In the genomic region with DNA sequence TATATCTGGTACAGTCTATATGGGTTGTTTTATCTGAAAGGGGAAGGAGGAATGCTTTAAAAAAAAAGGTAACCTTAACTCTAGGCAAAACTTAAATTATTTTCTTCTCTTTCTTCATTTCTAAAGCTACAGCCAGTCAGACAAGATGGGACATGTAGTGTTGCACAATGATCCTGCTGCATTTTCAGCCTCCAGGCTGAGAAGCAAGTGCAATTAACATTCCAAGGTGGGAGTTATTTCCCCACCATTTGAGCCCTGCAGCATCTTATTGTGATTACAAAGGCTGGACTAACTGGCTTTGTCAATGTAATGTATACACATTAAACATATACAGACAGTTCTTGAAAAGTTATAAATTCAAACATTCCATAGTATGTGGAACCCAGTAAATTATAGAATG, we compare ENCODE assay signal across 15 cellular contexts. TPM values are rescaled to one million over a fixed set of nuclear protein-coding genes. Genes with fewer than 3 reads are reported as not detected.
A peak's percentile ranks its signal among the peaks of the same experiment; 100 is the strongest.
DNase-seq lines count a peak whose midpoint lies in the region; ATAC-seq and TF ChIP-seq lines count a peak whose summit lies in the region.
"Had no signal": no experiment of that assay in that cellular context is flagged by ENCODE, and none has a peak within 500 bp of the region (broad histone marks: within the 10 kb centered on the region; RNA-seq: fewer than 3 reads in every experiment).

No MANE protein-coding gene starts in this region.

- no peak overlapping the region for H3K4me3 Mint-ChIP-seq in neural progenitor cell
- H3K4me3 Mint-ChIP-seq: activated CD4-positive, alpha-beta T cell treated with anti-CD3 and anti-CD28 coated beads, Interleukin-2, amount 10 ng/mL, durations not matched to agents 7 days and 5 days; activated T-helper 1 cell treated with anti-CD3 and anti-CD28 coated beads, Interleukin-12 subunit alpha, Interleukin-12 subunit beta, Interleukin-2, Interleukin-4 antibody, amounts not matched to agents 30 ng/mL and 10 ng/mL and 1 ng/mL, durations not matched to agents 14 hours and 24 hours and 36 hours; nephron progenitor cell had no signal

- H3K27ac ChIP-seq in neural progenitor cell: no peak overlapping the region

- ATAC-seq in GM21390 (IDR thresholded peaks at IDR 0.05; ENCODE audit: unreplicated experiment): no peak
- ATAC-seq in GM21529 (IDR thresholded peaks at IDR 0.05; ENCODE audit: unreplicated experiment): no peak
- ATAC-seq: left ventricle myocardium superior had no signal

- H3K9ac ChIP-seq in neural progenitor cell: no peak overlapping the region

- TF ChIP-seq CTCF in choroid plexus epithelial cell (conservative IDR thresholded peaks at IDR 0.05; ENCODE audit: low read depth, low read length) (no peak), neural progenitor cell (IDR thresholded peaks at IDR 0.05) (no peak)

- H3K79me2 ChIP-seq in neural progenitor cell (ENCODE audit: low read depth): no peaks in the 10 kb centered on the region

- H3K4me3 ChIP-seq in choroid plexus epithelial cell (ENCODE audit: low read depth, low read length) (no peak overlapping the region), neural progenitor cell (no peak overlapping the region)
- H3K4me3 ChIP-seq: skin epidermis had no signal

- peaks cover 12% of the 10 kb centered on the region for H3F3A ChIP-seq in neural progenitor cell (ENCODE audit: low read depth)

- DNase-seq in EL (peak; percentile 67), choroid plexus epithelial cell (ENCODE audit: low read depth) (peak; percentile 35), neural progenitor cell (ENCODE audit: low spot score) (peak; percentile 63), ACHN (no peak)
- DNase-seq: activated CD4-positive, alpha-beta T cell treated with anti-CD3 and anti-CD28 coated beads, Interleukin-2, amount 10 ng/mL, durations not matched to agents 7 days and 5 days; head of caudate nucleus; left ventricle myocardium superior; MM.1S; nephron progenitor cell; T-helper 1 cell had no signal

- H3K9me3 Mint-ChIP-seq in neural progenitor cell: no peaks in the 10 kb centered on the region
- H3K9me3 Mint-ChIP-seq: activated CD4-positive, alpha-beta T cell treated with anti-CD3 and anti-CD28 coated beads, Interleukin-2, amount 10 ng/mL, durations not matched to agents 7 days and 5 days; activated T-helper 1 cell treated with anti-CD3 and anti-CD28 coated beads, Interleukin-12 subunit alpha, Interleukin-12 subunit beta, Interleukin-2, Interleukin-4 antibody, amounts not matched to agents 30 ng/mL and 10 ng/mL and 1 ng/mL, durations not matched to agents 14 hours and 24 hours and 36 hours; nephron progenitor cell had no signal

- peaks cover 26% of the 10 kb centered on the region for H3K4me1 ChIP-seq in neural progenitor cell

- no peaks in the 10 kb centered on the region for H3K36me3 ChIP-seq in neural progenitor cell

- peaks cover 15% of the 10 kb centered on the region for H3K4me1 Mint-ChIP-seq in neural progenitor cell
- H3K4me1 Mint-ChIP-seq: activated CD4-positive, alpha-beta T cell treated with anti-CD3 and anti-CD28 coated beads, Interleukin-2, amount 10 ng/mL, durations not matched to agents 7 days and 5 days had no signal

- no peak overlapping the region for H2AFZ ChIP-seq in neural progenitor cell (replicated peaks)

- H3K36me3 Mint-ChIP-seq in neural progenitor cell: no peaks in the 10 kb centered on the region

- H3K4me2 ChIP-seq in neural progenitor cell: peak overlapping the region; percentile 27

- no peaks in the 10 kb centered on the region for H3K9me3 ChIP-seq in neural progenitor cell (ENCODE audit: low read depth)

- in situ Hi-C loops in ACHN (cut with HindIII; ENCODE audit: low pct_ligation_motif_present, low pct_unique_long_range_greater_than_20kb, low sequenced_read_pairs): no loop called here

- no peaks in the 10 kb centered on the region for H4K20me1 ChIP-seq in neural progenitor cell (ENCODE audit: low read depth)

- H3K27me3 ChIP-seq in neural progenitor cell: no peaks in the 10 kb centered on the region

- no peak for TF ChIP-seq EP300 in Ishikawa (IDR thresholded peaks at IDR 0.05; ENCODE audit: borderline replicate concordance)

- no peak overlapping the region for H3K27ac Mint-ChIP-seq in neural progenitor cell
- H3K27ac Mint-ChIP-seq: activated CD4-positive, alpha-beta T cell treated with anti-CD3 and anti-CD28 coated beads, Interleukin-2, amount 10 ng/mL, durations not matched to agents 7 days and 5 days; activated T-helper 1 cell treated with anti-CD3 and anti-CD28 coated beads, Interleukin-12 subunit alpha, Interleukin-12 subunit beta, Interleukin-2, Interleukin-4 antibody, amounts not matched to agents 30 ng/mL and 10 ng/mL and 1 ng/mL, durations not matched to agents 14 hours and 24 hours and 36 hours; nephron progenitor cell had no signal

- no peaks in the 10 kb centered on the region for H3K27me3 Mint-ChIP-seq in neural progenitor cell (ENCODE audit: insufficient read depth, low read depth)

- no peak for TF ChIP-seq RAD21 in Ishikawa (IDR thresholded peaks at IDR 0.05; ENCODE audit: low read depth)

TF ChIP-seq in Ishikawa, 13 proteins besides CTCF, POLR2A, EP300 and RAD21:
- peak; percentile 66 for TF ChIP-seq TEAD4 (IDR thresholded peaks at IDR 0.05)
- TF ChIP-seq, protein P1, sequence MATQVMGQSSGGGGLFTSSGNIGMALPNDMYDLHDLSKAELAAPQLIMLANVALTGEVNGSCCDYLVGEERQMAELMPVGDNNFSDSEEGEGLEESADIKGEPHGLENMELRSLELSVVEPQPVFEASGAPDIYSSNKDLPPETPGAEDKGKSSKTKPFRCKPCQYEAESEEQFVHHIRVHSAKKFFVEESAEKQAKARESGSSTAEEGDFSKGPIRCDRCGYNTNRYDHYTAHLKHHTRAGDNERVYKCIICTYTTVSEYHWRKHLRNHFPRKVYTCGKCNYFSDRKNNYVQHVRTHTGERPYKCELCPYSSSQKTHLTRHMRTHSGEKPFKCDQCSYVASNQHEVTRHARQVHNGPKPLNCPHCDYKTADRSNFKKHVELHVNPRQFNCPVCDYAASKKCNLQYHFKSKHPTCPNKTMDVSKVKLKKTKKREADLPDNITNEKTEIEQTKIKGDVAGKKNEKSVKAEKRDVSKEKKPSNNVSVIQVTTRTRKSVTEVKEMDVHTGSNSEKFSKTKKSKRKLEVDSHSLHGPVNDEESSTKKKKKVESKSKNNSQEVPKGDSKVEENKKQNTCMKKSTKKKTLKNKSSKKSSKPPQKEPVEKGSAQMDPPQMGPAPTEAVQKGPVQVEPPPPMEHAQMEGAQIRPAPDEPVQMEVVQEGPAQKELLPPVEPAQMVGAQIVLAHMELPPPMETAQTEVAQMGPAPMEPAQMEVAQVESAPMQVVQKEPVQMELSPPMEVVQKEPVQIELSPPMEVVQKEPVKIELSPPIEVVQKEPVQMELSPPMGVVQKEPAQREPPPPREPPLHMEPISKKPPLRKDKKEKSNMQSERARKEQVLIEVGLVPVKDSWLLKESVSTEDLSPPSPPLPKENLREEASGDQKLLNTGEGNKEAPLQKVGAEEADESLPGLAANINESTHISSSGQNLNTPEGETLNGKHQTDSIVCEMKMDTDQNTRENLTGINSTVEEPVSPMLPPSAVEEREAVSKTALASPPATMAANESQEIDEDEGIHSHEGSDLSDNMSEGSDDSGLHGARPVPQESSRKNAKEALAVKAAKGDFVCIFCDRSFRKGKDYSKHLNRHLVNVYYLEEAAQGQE (IDR thresholded peaks at IDR 0.05; ENCODE audit: low read depth): no peak
- TF ChIP-seq MAX (IDR thresholded peaks at IDR 0.05): no peak
- TF ChIP-seq CEBPB (IDR thresholded peaks at IDR 0.05): peak; percentile 91
- TF ChIP-seq FOXM1 (IDR thresholded peaks at IDR 0.05; ENCODE audit: borderline replicate concordance, low read depth): no peak
- TF ChIP-seq, protein P2, sequence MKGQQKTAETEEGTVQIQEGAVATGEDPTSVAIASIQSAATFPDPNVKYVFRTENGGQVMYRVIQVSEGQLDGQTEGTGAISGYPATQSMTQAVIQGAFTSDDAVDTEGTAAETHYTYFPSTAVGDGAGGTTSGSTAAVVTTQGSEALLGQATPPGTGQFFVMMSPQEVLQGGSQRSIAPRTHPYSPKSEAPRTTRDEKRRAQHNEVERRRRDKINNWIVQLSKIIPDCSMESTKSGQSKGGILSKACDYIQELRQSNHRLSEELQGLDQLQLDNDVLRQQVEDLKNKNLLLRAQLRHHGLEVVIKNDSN (IDR thresholded peaks at IDR 0.05): no peak
- no peak for TF ChIP-seq TCF12 (IDR thresholded peaks at IDR 0.05; ENCODE audit: low read depth)
- TF ChIP-seq CREB1 (IDR thresholded peaks at IDR 0.05; ENCODE audit: low read depth): no peak
- TF ChIP-seq TAF1 (IDR thresholded peaks at IDR 0.05; ENCODE audit: low read depth): no peak
- TF ChIP-seq EGR1 (IDR thresholded peaks at IDR 0.05): no peak

RNA-seq across cellular contexts. Expression of gene NF1, which starts 22.6 kb away (rescaled TPM):
- 51.1 and 54.8 TPM in 2 replicates for total RNA-seq in neural progenitor cell (ENCODE audit: low replicate concordance)
